ENCODE assay signal across 8 cellular contexts in genomic region chr2:43542285-43542933, GRCh38. TPM values are rescaled to one million over a fixed set of nuclear protein-coding genes. Genes with fewer than 3 reads are reported as not detected.
A peak's percentile ranks its signal among the peaks of the same experiment; 100 is the strongest.
DNase-seq lines count a peak whose midpoint lies in the region; ATAC-seq and TF ChIP-seq lines count a peak whose summit lies in the region.

No MANE protein-coding gene starts in this region.

- H3K79me2 ChIP-seq in HCT116 (ENCODE audit: insufficient read depth, low read length) (no peaks in the 10 kb centered on the region), osteoblast (ENCODE audit: insufficient read depth, low read length) (no peaks in the 10 kb centered on the region)

- peak; percentile 73 for TF ChIP-seq RAD21 in HCT116 (IDR thresholded peaks at IDR 0.05; ENCODE audit: low read depth)

- peaks cover 11% of the 10 kb centered on the region for H3K4me1 Mint-ChIP-seq in activated naive CD4-positive, alpha-beta T cell treated with anti-CD3 and anti-CD28 coated beads for 36 hours (ENCODE audit: low read depth)

- H3K9me3 Mint-ChIP-seq in activated naive CD4-positive, alpha-beta T cell treated with anti-CD3 and anti-CD28 coated beads for 36 hours = no peaks in the 10 kb centered on the region

- no peak overlapping the region for H3K4me2 ChIP-seq in HCT116 (ENCODE audit: low read length)
- H3K4me2 ChIP-seq in osteoblast (ENCODE audit: insufficient read depth, low read length) = no peak overlapping the region

- H2AFZ ChIP-seq in HCT116 (ENCODE audit: low read depth, low read length, poor library complexity, severe bottlenecking) (no peak overlapping the region), osteoblast (ENCODE audit: low read length) (no peak overlapping the region)

- no TSS peak for BruUV-seq in HCT116 (replicated peaks; lab: Mats Ljungman, UMichigan)

- H4K20me1 ChIP-seq in HCT116 (ENCODE audit: insufficient read depth) (no peaks in the 10 kb centered on the region), osteoblast (ENCODE audit: insufficient read depth, low read length) (no peaks in the 10 kb centered on the region)

- CTCF ChIA-PET in HCT116 (lab: Charles Lee) = interaction anchor here (1.7 kb wide), 1 partner anchor 373 kb away, joined by 4 read pairs; no protein-coding TSS in a partner anchor
- CTCF ChIA-PET in activated naive CD4-positive, alpha-beta T cell treated with anti-CD3 and anti-CD28 coated beads for 36 hours (lab: Charles Lee) = interaction anchor here (0.6 to 4.0 kb wide), 16 partner anchors 9 to 718 kb away, joined by 3 to 15 read pairs (median 4); no protein-coding TSS in a partner anchor

- no peak for TF ChIP-seq POLR2A in HCT116 (IDR thresholded peaks at IDR 0.05; ENCODE audit: borderline replicate concordance, extremely low read depth, insufficient read depth, insufficient read length)

- peaks cover 0 to 2% of the 10 kb centered on the region in 2 experiments; a peak in 1 of 4 replicates for H3K36me3 ChIP-seq in HCT116 (ENCODE audit: control insufficient read depth in 1 of 2, insufficient read depth in 2 of 2, low read length in 2 of 2)
- peaks cover 11% of the 10 kb centered on the region for H3K36me3 ChIP-seq in osteoblast (ENCODE audit: insufficient read depth, low read length)

- no peak overlapping the region for H3K4me3 Mint-ChIP-seq in activated naive CD4-positive, alpha-beta T cell treated with anti-CD3 and anti-CD28 coated beads for 36 hours

- RAD21 ChIA-PET in HCT116 (lab: Charles Lee; ENCODE audit: low non-redundant PET in 1 of 2, low total read pairs in 2 of 2, uncharacterized antibody in 2 of 2, unreplicated experiment in 2 of 2) = no interaction called here

- no peaks in the 10 kb centered on the region for H3K4me1 ChIP-seq in HCT116 (ENCODE audit: control insufficient read depth in 1 of 2, insufficient read depth in 2 of 2, low read length in 2 of 2)
- H3K4me1 ChIP-seq in osteoblast (ENCODE audit: insufficient read depth, low read length) = peaks cover 29% of the 10 kb centered on the region

- H3K9me3 ChIP-seq in HCT116 (ENCODE audit: control insufficient read depth in 1 of 2, insufficient read depth in 1 of 2, low read depth in 1 of 2, low read length in 2 of 2) = no peaks in the 10 kb centered on the region
- no peaks in the 10 kb centered on the region for H3K9me3 ChIP-seq in osteoblast (ENCODE audit: low read depth, low read length)

- no peak overlapping the region for H3K9ac ChIP-seq in HCT116 (ENCODE audit: low read length)

- peaks cover 13% of the 10 kb centered on the region for H3K36me3 Mint-ChIP-seq in activated naive CD4-positive, alpha-beta T cell treated with anti-CD3 and anti-CD28 coated beads for 36 hours (ENCODE audit: low read depth)

- H3K4me3 ChIP-seq in HCT116 (replicated peaks in 1 of 2; ENCODE audit: low read depth in 1 of 2, low read length in 2 of 2) (no peak overlapping the region), osteoblast (ENCODE audit: insufficient read depth, low read length) (no peak overlapping the region)

- H3K9me2 ChIP-seq in HCT116 (ENCODE audit: insufficient read depth) = no peaks in the 10 kb centered on the region

- no peaks in the 10 kb centered on the region for H3K27me3 Mint-ChIP-seq in activated naive CD4-positive, alpha-beta T cell treated with anti-CD3 and anti-CD28 coated beads for 36 hours (ENCODE audit: low read depth)

- H3K27me3 ChIP-seq in HCT116 (ENCODE audit: insufficient read depth, low read length) (no peaks in the 10 kb centered on the region), osteoblast (ENCODE audit: insufficient read depth, low read length) (no peaks in the 10 kb centered on the region)

- DNase-seq in CD1c-positive myeloid dendritic cell (ENCODE audit: extremely low spot score) = peak; percentile 72
- DNase-seq in HCT116 (ENCODE audit: low read depth, low spot score) = peak; percentile 18
- peak; percentile 52 for DNase-seq in RPMI7951 (ENCODE audit: low read depth)
- no peak for DNase-seq in osteoblast (ENCODE audit: insufficient read length, low spot score, missing footprints)
- no peak for DNase-seq in activated naive CD4-positive, alpha-beta T cell treated with anti-CD3 and anti-CD28 coated beads for 36 hours

- no peak overlapping the region for H3K27ac Mint-ChIP-seq in activated naive CD4-positive, alpha-beta T cell treated with anti-CD3 and anti-CD28 coated beads for 36 hours

- intact Hi-C loops in HCT116 (cut with micrococcal nuclease) = loop anchor here (2.0 to 5.0 kb wide), 3 partner anchors 315 to 596 kb away; partner anchors contain the start of gene ZFP36L2
- intact Hi-C loops in activated naive CD4-positive, alpha-beta T cell treated with anti-CD3 and anti-CD28 coated beads for 36 hours (cut with micrococcal nuclease) = loop anchor here (1.0 to 5.0 kb wide), 10 partner anchors 58 to 715 kb away; no protein-coding TSS in a partner anchor

- ATAC-seq in HCT116 (peak; percentile 59), esophagus mucosa (peak; percentile 55), GM19395 (IDR thresholded peaks at IDR 0.05; ENCODE audit: unreplicated experiment) (no peak), HG02623 (IDR thresholded peaks at IDR 0.05; ENCODE audit: unreplicated experiment) (no peak)

- H3K27ac ChIP-seq in HCT116 (ENCODE audit: low read depth, low read length) (no peak overlapping the region), osteoblast (ENCODE audit: low read depth, low read length) (no peak overlapping the region)

- POLR2A ChIA-PET in HCT116 (lab: Charles Lee) = no interaction called here

- TF ChIP-seq CTCF in HCT116 (IDR thresholded peaks at IDR 0.05 in 2 of 3, conservative IDR thresholded peaks at IDR 0.05 in 1 of 3; ENCODE audit: borderline replicate concordance in 1 of 3, insufficient read depth in 1 of 3, low read depth in 2 of 3, low read length in 2 of 3) = peak; percentile 24 to 60 (median 54); a peak in 3 of 6 replicates
- TF ChIP-seq CTCF in osteoblast (IDR thresholded peaks at IDR 0.05; ENCODE audit: extremely low read depth, low read depth, low read length) = peak; percentile 47

TF ChIP-seq in HCT116, 20 proteins besides CTCF, POLR2A, EP300 and RAD21:
- TF ChIP-seq YY1 (IDR thresholded peaks at IDR 0.05; ENCODE audit: extremely low read depth, insufficient replicate concordance, low read depth, low read length) (no peak), POLR2AphosphoS5 (IDR thresholded peaks at IDR 0.05; ENCODE audit: low read depth, low read length) (no peak), ZFX (IDR thresholded peaks at IDR 0.05) (no peak), CBX3 (IDR thresholded peaks at IDR 0.05; ENCODE audit: low read depth) (no peak), TCF7L2 (IDR thresholded peaks at IDR 0.05; ENCODE audit: borderline replicate concordance, extremely low read depth, insufficient read depth, insufficient read length) (no peak), FOSL1 (IDR thresholded peaks at IDR 0.05; ENCODE audit: low read depth) (no peak)
- TF ChIP-seq, protein P1, sequence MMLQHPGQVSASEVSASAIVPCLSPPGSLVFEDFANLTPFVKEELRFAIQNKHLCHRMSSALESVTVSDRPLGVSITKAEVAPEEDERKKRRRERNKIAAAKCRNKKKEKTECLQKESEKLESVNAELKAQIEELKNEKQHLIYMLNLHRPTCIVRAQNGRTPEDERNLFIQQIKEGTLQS (IDR thresholded peaks at IDR 0.05) = no peak

RNA-seq across cellular contexts. Expression of gene THADA, which starts 53.4 kb away (rescaled TPM):
- total RNA-seq in HCT116 (2021; ENCODE audit: unreplicated experiment) = 30.7 TPM
- 11.7 and 12.2 TPM in 2 replicates for polyA plus RNA-seq in HCT116 (2012)
- total RNA-seq in RPMI7951 (2014; rRNA removed; shearing (Covaris generic)) = 17.6 and 22.0 TPM in 2 replicates
- total RNA-seq in esophagus mucosa = 20.8 TPM
- 38.0 and 39.4 TPM in 2 replicates for total RNA-seq in osteoblast
- 10 to 100 TPM; 28.6 to 31.5 TPM for total RNA-seq in activated naive CD4-positive, alpha-beta T cell treated with anti-CD3 and anti-CD28 coated beads for 36 hours

Comparison
In these comparisons a context has a peak if more than half of its experiments do, and no peak if none do; other contexts are left out.
1. DNase-seq: peak in CD1c-positive myeloid dendritic cell (single experiment), HCT116 (single experiment) and RPMI7951 (single experiment); none in osteoblast (single experiment) and activated naive CD4-positive, alpha-beta T cell treated with anti-CD3 and anti-CD28 coated beads for 36 hours (single experiment).
2. ATAC-seq: peak in HCT116 (single experiment) and esophagus mucosa (single experiment); none in GM19395 (single experiment) and HG02623 (single experiment).